Comparison of ENCODE assay signal across 1 cellular context in genomic region chr1:6489383-6489765, GRCh38.
TF ChIP-seq lines count a peak whose summit lies in the region.

No MANE protein-coding gene starts in this region.

TF ChIP-seq in H1, 55 proteins besides CTCF, POLR2A, EP300 and RAD21 (continued from another document):
- TF ChIP-seq KDM1A (IDR thresholded peaks at IDR 0.05; ENCODE audit: borderline replicate concordance, low read length) (no peak), CBX5 (IDR thresholded peaks at IDR 0.05; ENCODE audit: low read depth, low read length) (no peak)
